In the genomic region with DNA sequence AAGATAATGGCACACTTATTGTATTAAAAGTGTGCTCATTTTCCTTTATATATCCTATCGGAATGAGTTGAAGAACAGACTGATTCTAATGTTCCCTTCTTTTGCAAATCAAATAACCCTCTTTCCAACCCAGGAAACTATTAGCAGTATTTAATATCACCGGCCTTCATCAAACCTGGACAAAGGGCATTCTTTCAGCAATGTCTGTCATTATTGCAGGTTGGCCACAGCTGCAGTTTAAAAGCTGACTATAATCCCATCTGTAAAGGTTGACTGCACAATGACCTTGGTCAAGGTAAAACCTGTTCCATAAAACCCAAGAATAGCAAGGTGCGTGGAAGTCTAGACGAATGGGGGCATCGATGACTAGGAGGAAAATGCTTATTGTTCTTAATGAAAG, we compare ENCODE assay signal across 21 cellular contexts.
"Had no signal": no experiment of that assay in that cellular context is flagged by ENCODE, and none has a peak within 500 bp of the region (broad histone marks: within the 10 kb centered on the region; RNA-seq: fewer than 3 reads in every experiment).

No MANE protein-coding gene starts in this region.

- DNase-seq: KBM-7, MV-4-11, NCI-H1048, NCI-H1105, NCI-H1417, NCI-H1436 treated with DMSO at 0.1 percent for 48 hours, NCI-H1694, NCI-H187 treated with DMSO at 0.1 percent for 48 hours, NCI-H2029 treated with DMSO at 0.1 percent for 48 hours, NCI-H2171 treated with DMSO at 0.1 percent for 48 hours, NCI-H345, NCI-H446 treated with DMSO at 0.1 percent for 48 hours, NCI-H510A treated with DMSO at 0.1 percent for 48 hours, PC-3, SHP77, SK-N-SH, SW 1271, T-cell had no signal

- H3K27ac ChIP-seq: HL-60, RWPE1 had no signal

- ATAC-seq: Panc1, PC-3, T-cell had no signal

- H3K9me3 ChIP-seq: SK-N-SH had no signal
